Comparison of ENCODE assay signal across 21 cellular contexts in genomic region chr16:11510178-11510973, GRCh38.
"Had no signal": no experiment of that assay in that cellular context is flagged by ENCODE, and none has a peak within 500 bp of the region (broad histone marks: within the 10 kb centered on the region; RNA-seq: fewer than 3 reads in every experiment).

No MANE protein-coding gene starts in this region.

- H3K27me3 Mint-ChIP-seq: activated naive CD8-positive, alpha-beta T cell treated with anti-CD3 and anti-CD28 coated beads, Interleukin-2, amount 50 U/mL, for 24 hours; effector memory CD8-positive, alpha-beta T cell had no signal

- ATAC-seq: activated naive CD8-positive, alpha-beta T cell treated with anti-CD3 and anti-CD28 coated beads, Interleukin-2, amount 50 U/mL, for 24 hours; effector memory CD8-positive, alpha-beta T cell; heart left ventricle; left cardiac atrium; stimulated activated naive B cell treated with anti-CD40 and anti-IgM and Interleukin-4, amounts not matched to agents 10 μg/mL and 1 μg/mL and 100 μg/mL, for 72 hours had no signal

- H3K9ac ChIP-seq: parathyroid adenoma had no signal

- H3K36me3 ChIP-seq: heart left ventricle, tibial nerve, vagina had no signal

- H3K27ac Mint-ChIP-seq: activated naive CD8-positive, alpha-beta T cell treated with anti-CD3 and anti-CD28 coated beads, Interleukin-2, amount 50 U/mL, for 24 hours; effector memory CD8-positive, alpha-beta T cell; mesothelial cell of epicardium; stimulated activated naive B cell treated with anti-CD40 and anti-IgM and Interleukin-4, amounts not matched to agents 10 μg/mL and 1 μg/mL and 100 μg/mL, for 72 hours; T-helper 2 cell treated with Interferon-gamma antibody and Interleukin-4, amounts not matched to agents 5 μg/mL and 100 μg/mL, for 36 hours had no signal

- H3K27me3 ChIP-seq: heart left ventricle, neutrophil, tibial nerve, vagina had no signal

- H3K4me1 ChIP-seq: heart left ventricle, parathyroid adenoma, tibial nerve, vagina had no signal

- H3K36me3 Mint-ChIP-seq: mesothelial cell of epicardium had no signal

- DNase-seq: activated CD4-positive, alpha-beta T cell treated with anti-CD3 and anti-CD28 coated beads, Interleukin-2, amount 50 U/mL, for 1 hour; activated naive CD4-positive, alpha-beta T cell; activated naive CD8-positive, alpha-beta T cell treated with anti-CD3 and anti-CD28 coated beads, Interleukin-2, amount 50 U/mL, for 24 hours; aorta; cerebellar nuclear complex; dermis blood vessel endothelial cell; effector memory CD8-positive, alpha-beta T cell; foreskin melanocyte; heart left ventricle; left cardiac atrium; retina; stimulated activated CD4-positive, alpha-beta T cell treated with anti-CD3 and anti-CD28 coated beads, Interleukin-2, amount 100 ng/mL, for 48 hours; stimulated activated naive B cell treated with anti-CD40 and anti-IgM and Interleukin-4, amounts not matched to agents 10 μg/mL and 1 μg/mL and 100 μg/mL, for 72 hours had no signal

- H3K9me3 ChIP-seq: heart left ventricle, neutrophil, tibial nerve, vagina had no signal

- H3K4me3 ChIP-seq: heart left ventricle, lung, tibial nerve, vagina had no signal

- H3K4me3 Mint-ChIP-seq: activated naive CD8-positive, alpha-beta T cell treated with anti-CD3 and anti-CD28 coated beads, Interleukin-2, amount 50 U/mL, for 24 hours; effector memory CD8-positive, alpha-beta T cell; mesothelial cell of epicardium; stimulated activated naive B cell treated with anti-CD40 and anti-IgM and Interleukin-4, amounts not matched to agents 10 μg/mL and 1 μg/mL and 100 μg/mL, for 72 hours; T-helper 2 cell treated with Interferon-gamma antibody and Interleukin-4, amounts not matched to agents 5 μg/mL and 100 μg/mL, for 36 hours had no signal

- H3K27ac ChIP-seq: epithelial cell of prostate, heart left ventricle, neutrophil, parathyroid adenoma, tibial nerve, vagina had no signal

- H3K9me3 Mint-ChIP-seq: activated naive CD8-positive, alpha-beta T cell treated with anti-CD3 and anti-CD28 coated beads, Interleukin-2, amount 50 U/mL, for 24 hours; effector memory CD8-positive, alpha-beta T cell; mesothelial cell of epicardium; T-helper 2 cell treated with Interferon-gamma antibody and Interleukin-4, amounts not matched to agents 5 μg/mL and 100 μg/mL, for 36 hours had no signal
